In the genomic region with DNA sequence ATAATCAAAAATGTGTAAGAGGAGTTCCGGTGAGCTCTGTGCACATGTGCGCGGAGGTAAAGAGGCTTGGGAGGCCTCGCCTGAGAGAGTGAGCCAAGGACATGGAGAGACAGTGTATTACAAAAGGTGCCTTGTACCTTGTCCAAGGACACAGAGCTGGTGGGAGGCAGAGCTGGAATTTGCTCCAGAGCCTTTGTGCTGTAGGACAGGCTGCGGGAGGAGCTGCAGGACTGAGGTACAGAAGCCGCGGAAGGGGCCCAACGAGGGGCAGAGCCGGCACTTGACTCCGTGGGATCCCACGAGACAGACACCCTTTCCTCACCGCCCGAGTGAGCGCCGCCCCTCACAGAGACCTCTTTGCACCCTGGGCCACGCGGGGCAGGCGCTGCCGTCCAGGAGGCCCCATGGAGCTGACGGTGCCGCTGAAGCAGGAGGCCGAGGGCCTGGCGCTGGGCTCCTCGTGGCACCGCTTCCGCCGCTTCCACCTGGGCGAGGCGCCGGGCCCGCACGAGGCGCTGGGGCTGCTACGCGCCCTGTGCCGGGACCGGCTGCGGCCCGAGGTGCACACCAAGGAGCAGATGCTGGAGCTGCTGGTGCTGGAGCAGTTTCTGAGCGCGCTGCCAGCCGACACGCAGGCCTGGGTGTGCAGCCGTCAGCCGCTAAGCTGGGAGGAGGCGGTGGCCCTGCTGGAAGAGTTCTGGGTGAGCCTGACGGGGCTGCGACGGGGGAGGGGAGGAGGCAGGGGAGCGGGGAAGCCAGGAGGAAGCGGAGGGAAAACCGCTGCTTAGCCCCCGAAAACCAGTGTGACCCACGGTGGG, we compare ENCODE assay signal across 1 cellular context.
A peak's percentile ranks its signal among the peaks of the same experiment; 100 is the strongest.
TF ChIP-seq lines count a peak whose summit lies in the region.

No MANE protein-coding gene starts in this region.

TF ChIP-seq in H1, 55 proteins besides CTCF, POLR2A, EP300 and RAD21 (continued from another document):
- no peak for TF ChIP-seq USF2 (IDR thresholded peaks at IDR 0.05; ENCODE audit: low read length)
- TF ChIP-seq TAF1 (IDR thresholded peaks at IDR 0.05; ENCODE audit: low read depth, low read length), result 0 out of 2 replicates have a peak, but pooled peaks have one; percentile 15
- TF ChIP-seq RBBP5 (IDR thresholded peaks at IDR 0.05; ENCODE audit: borderline replicate concordance, low read depth, low read length), result peak; percentile 87; the same call in 1 of the 2 replicates
- no peak for TF ChIP-seq SIN3A (conservative IDR thresholded peaks at IDR 0.05 in 1 of 2, IDR thresholded peaks at IDR 0.05 in 1 of 2; ENCODE audit: low read depth in 1 of 2, low read length in 2 of 2)
- no peak for TF ChIP-seq SRF (IDR thresholded peaks at IDR 0.05; ENCODE audit: low read depth, low read length)
- TF ChIP-seq SIX5 (IDR thresholded peaks at IDR 0.05; ENCODE audit: low read depth, low read length), result no peak
- no peak for TF ChIP-seq EGR1 (IDR thresholded peaks at IDR 0.05; ENCODE audit: borderline replicate concordance, low read depth, low read length)
- TF ChIP-seq SAP30 (IDR thresholded peaks at IDR 0.05; ENCODE audit: insufficient read depth, insufficient replicate concordance, low read length), result no peak
- TF ChIP-seq CBX5 (IDR thresholded peaks at IDR 0.05; ENCODE audit: low read depth, low read length), result no peak
- TF ChIP-seq ATF2 (IDR thresholded peaks at IDR 0.05; ENCODE audit: low read length), result no peak
- no peak for TF ChIP-seq SIRT6 (IDR thresholded peaks at IDR 0.05; ENCODE audit: low read length)
- no peak for TF ChIP-seq ZNF274 (IDR thresholded peaks at IDR 0.05; ENCODE audit: borderline replicate concordance, extremely low read depth, low read length)
- TF ChIP-seq CREB1 (IDR thresholded peaks at IDR 0.05), result no peak; the same call in 1 of the 2 replicates
- TF ChIP-seq ASH2L (IDR thresholded peaks at IDR 0.05; ENCODE audit: low read length), result peak; percentile 78
- no peak for TF ChIP-seq CHD1 (IDR thresholded peaks at IDR 0.05; ENCODE audit: low read depth, low read length)
- TF ChIP-seq, protein P1, sequence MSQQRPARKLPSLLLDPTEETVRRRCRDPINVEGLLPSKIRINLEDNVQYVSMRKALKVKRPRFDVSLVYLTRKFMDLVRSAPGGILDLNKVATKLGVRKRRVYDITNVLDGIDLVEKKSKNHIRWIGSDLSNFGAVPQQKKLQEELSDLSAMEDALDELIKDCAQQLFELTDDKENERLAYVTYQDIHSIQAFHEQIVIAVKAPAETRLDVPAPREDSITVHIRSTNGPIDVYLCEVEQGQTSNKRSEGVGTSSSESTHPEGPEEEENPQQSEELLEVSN (IDR thresholded peaks at IDR 0.05), result peak; percentile 97
- TF ChIP-seq JUN (IDR thresholded peaks at IDR 0.05; ENCODE audit: low read depth, low read length), result no peak
- peak; percentile 50 for TF ChIP-seq RNF2 (IDR thresholded peaks at IDR 0.05; ENCODE audit: borderline replicate concordance, low read depth, low read length, missing control alignments, poor library complexity, severe bottlenecking)
- TF ChIP-seq TCF12 (IDR thresholded peaks at IDR 0.05; ENCODE audit: low read depth, low read length), result no peak
- no peak for TF ChIP-seq POU5F1 (IDR thresholded peaks at IDR 0.05; ENCODE audit: low read depth, low read length)
- no peak for TF ChIP-seq RFX5 (IDR thresholded peaks at IDR 0.05; ENCODE audit: borderline replicate concordance, low read depth, low read length)
- TF ChIP-seq HDAC2 (IDR thresholded peaks at IDR 0.05; ENCODE audit: borderline replicate concordance in 1 of 2, low read depth in 2 of 2, low read length in 2 of 2), result peak in 1 of 2 experiments; percentile 64; a peak in 1 of 4 replicates
- TF ChIP-seq EZH2 (IDR thresholded peaks at IDR 0.05; ENCODE audit: low read depth, low read length, severe bottlenecking), result no peak
- TF ChIP-seq BRCA1 (IDR thresholded peaks at IDR 0.05; ENCODE audit: low read depth, low read length), result no peak
- no peak for TF ChIP-seq CTBP2 (IDR thresholded peaks at IDR 0.05; ENCODE audit: borderline replicate concordance, insufficient read depth, insufficient read length, low read length)
- no peak for TF ChIP-seq BCL11A (IDR thresholded peaks at IDR 0.05; ENCODE audit: low read depth in 2 of 2, low read length in 2 of 2)
- TF ChIP-seq SP2 (IDR thresholded peaks at IDR 0.05; ENCODE audit: low read length), result no peak
- TF ChIP-seq KDM5A (IDR thresholded peaks at IDR 0.05; ENCODE audit: low read length), result no peak
- TF ChIP-seq KDM1A (IDR thresholded peaks at IDR 0.05; ENCODE audit: borderline replicate concordance, low read length), result peak; percentile 36; the same call in 1 of the 2 replicates
- TF ChIP-seq KDM4A (IDR thresholded peaks at IDR 0.05; ENCODE audit: low read depth, low read length, severe bottlenecking), result no peak
- TF ChIP-seq SUZ12 (IDR thresholded peaks at IDR 0.05; ENCODE audit: low read length), result peak; percentile 36; the same call in 1 of the 2 replicates
- TF ChIP-seq CHD2 (IDR thresholded peaks at IDR 0.05; ENCODE audit: low read length), result no peak
- no peak for TF ChIP-seq CBX8 (IDR thresholded peaks at IDR 0.05; ENCODE audit: borderline replicate concordance, low read depth, low read length)
- TF ChIP-seq HDAC6 (IDR thresholded peaks at IDR 0.05; ENCODE audit: low read depth, low read length), result no peak
- no peak for TF ChIP-seq NANOG (IDR thresholded peaks at IDR 0.05; ENCODE audit: insufficient read depth, low read depth, low read length, poor library complexity, severe bottlenecking)
- no peak for TF ChIP-seq RXRA (IDR thresholded peaks at IDR 0.05; ENCODE audit: insufficient read depth, low read depth, low read length)
- TF ChIP-seq, protein P2, sequence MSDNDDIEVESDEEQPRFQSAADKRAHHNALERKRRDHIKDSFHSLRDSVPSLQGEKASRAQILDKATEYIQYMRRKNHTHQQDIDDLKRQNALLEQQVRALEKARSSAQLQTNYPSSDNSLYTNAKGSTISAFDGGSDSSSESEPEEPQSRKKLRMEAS (IDR thresholded peaks at IDR 0.05), result peak; percentile 98
- no peak for TF ChIP-seq CEBPB (IDR thresholded peaks at IDR 0.05; ENCODE audit: low read depth, low read length)
- TF ChIP-seq CHD7 (IDR thresholded peaks at IDR 0.05; ENCODE audit: insufficient replicate concordance, low read length), result no peak
- TF ChIP-seq POLR2AphosphoS5 (IDR thresholded peaks at IDR 0.05; ENCODE audit: low read depth, low read length), result no peak
- no peak for TF ChIP-seq TBP (IDR thresholded peaks at IDR 0.05; ENCODE audit: low read depth, low read length)
- no peak for TF ChIP-seq MAFK (IDR thresholded peaks at IDR 0.05; ENCODE audit: low read depth, low read length)
- TF ChIP-seq PHF8 (conservative IDR thresholded peaks at IDR 0.05; ENCODE audit: low read depth, low read length), result peak; percentile 22; the same call in 1 of the 2 replicates
- TF ChIP-seq TEAD4 (IDR thresholded peaks at IDR 0.05; ENCODE audit: low read depth, low read length), result 0 out of 2 replicates have a peak, but pooled peaks have one; percentile 26
- no peak for TF ChIP-seq GTF2F1 (IDR thresholded peaks at IDR 0.05; ENCODE audit: borderline replicate concordance, low read depth, low read length)
- no peak for TF ChIP-seq GABPA (IDR thresholded peaks at IDR 0.05; ENCODE audit: borderline replicate concordance, insufficient read depth, low read length)
- TF ChIP-seq SP1 (IDR thresholded peaks at IDR 0.05; ENCODE audit: low read depth, low read length), result no peak
- TF ChIP-seq NRF1 (IDR thresholded peaks at IDR 0.05; ENCODE audit: low read depth, low read length), result no peak
- TF ChIP-seq JUND (IDR thresholded peaks at IDR 0.05; ENCODE audit: low read length), result 0 out of 2 replicates have a peak, but pooled peaks have one; percentile 3
- no peak for TF ChIP-seq BACH1 (IDR thresholded peaks at IDR 0.05; ENCODE audit: low read length)
- TF ChIP-seq YY1 (IDR thresholded peaks at IDR 0.05; ENCODE audit: low read depth, low read length), result no peak
- TF ChIP-seq, protein P3, sequence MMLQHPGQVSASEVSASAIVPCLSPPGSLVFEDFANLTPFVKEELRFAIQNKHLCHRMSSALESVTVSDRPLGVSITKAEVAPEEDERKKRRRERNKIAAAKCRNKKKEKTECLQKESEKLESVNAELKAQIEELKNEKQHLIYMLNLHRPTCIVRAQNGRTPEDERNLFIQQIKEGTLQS (IDR thresholded peaks at IDR 0.05; ENCODE audit: insufficient read depth, low read depth, low read length), result no peak
- TF ChIP-seq FOSL1 (IDR thresholded peaks at IDR 0.05; ENCODE audit: insufficient read depth, low read depth, low read length), result no peak
- TF ChIP-seq TAF7 (optimal IDR thresholded peaks at IDR 0.05; ENCODE audit: borderline replicate concordance, low read depth, low read length), result no peak
